8 cellular contexts compared by ENCODE assay signal in genomic region chr16:19071811-19072777, GRCh38. TPM values are rescaled to one million over a fixed set of nuclear protein-coding genes. Genes with fewer than 3 reads are reported as not detected.
DNase-seq lines count a peak whose midpoint lies in the region; ATAC-seq, FAIRE-seq and TF ChIP-seq lines count a peak whose summit lies in the region.

No MANE protein-coding gene starts in this region.

- H3K79me2 ChIP-seq in DND-41 (ENCODE audit: insufficient read depth, low read length): peaks cover 14% of the 10 kb centered on the region

- no peak for FAIRE-seq in GM12892 (lab: Jason Lieb, UNC)

- peaks cover 22% of the 10 kb centered on the region for H3K36me3 ChIP-seq in DND-41 (ENCODE audit: insufficient read depth, low read length)
- peaks cover 0 to 38% of the 10 kb centered on the region in 2 donors for H3K36me3 ChIP-seq in left lung
- H3K36me3 ChIP-seq in aorta (ENCODE audit: control insufficient read depth in 1 of 2, insufficient read depth in 2 of 2, low read length in 1 of 2): no peaks in the 10 kb centered on the region

- H3K27ac ChIP-seq in DND-41 (ENCODE audit: low read length) (no peak overlapping the region), left lung (no peak overlapping the region), aorta (ENCODE audit: low read depth in 1 of 2, low read length in 2 of 2) (no peak overlapping the region)

- peak; percentile 56 for DNase-seq in DND-41
- DNase-seq in Kasumi-1 (lab: John Stamatoyannopoulos, UW): peak; percentile 34 to 44
- peak; percentile 57 for DNase-seq in UCSD-AML1 (lab: John Stamatoyannopoulos, UW; ENCODE audit: unreplicated experiment)
- DNase-seq in central memory CD4-positive, alpha-beta T cell: peak; percentile 26
- peak in 1 of 2 donors; percentile 45 for DNase-seq in left lung
- peak; percentile 78 for DNase-seq in stimulated activated CD8-positive, alpha-beta memory T cell treated with anti-CD3 and anti-CD28 coated beads, Interleukin-4, amount 100 ng/mL, for 48 hours
- DNase-seq in GM12892 (ENCODE audit: insufficient read length): no peak
- DNase-seq in aorta: no peak

- H4K20me1 ChIP-seq in DND-41 (ENCODE audit: insufficient read depth, low read length): no peaks in the 10 kb centered on the region

- no peaks in the 10 kb centered on the region for H3K27me3 ChIP-seq in DND-41 (ENCODE audit: insufficient read depth, low read length, poor library complexity)
- H3K27me3 ChIP-seq in left lung: no peaks in the 10 kb centered on the region
- H3K27me3 ChIP-seq in aorta (ENCODE audit: control insufficient read depth in 1 of 2, insufficient read depth in 2 of 2, low read length in 1 of 2): no peaks in the 10 kb centered on the region

- 80 to 84% methylated on average over 21 of the region's 21 CpGs for WGBS in aorta, 2 donors

- no peaks in the 10 kb centered on the region for H3K9me3 ChIP-seq in DND-41 (ENCODE audit: insufficient read depth, low read length, severe bottlenecking)
- no peaks in the 10 kb centered on the region for H3K9me3 ChIP-seq in left lung
- H3K9me3 ChIP-seq in aorta (ENCODE audit: control insufficient read depth, low read length): no peaks in the 10 kb centered on the region

- 0 out of 3 replicates have a peak, but pooled peaks have one; percentile 13 for ATAC-seq in DND-41 (ENCODE audit: insufficient read depth, low read depth)
- peak; percentile 30 for ATAC-seq in left lung
- no peak for ATAC-seq in aorta (ENCODE audit: low FRiP score)

- no peak overlapping the region for H3K4me3 ChIP-seq in DND-41 (ENCODE audit: low read depth in 1 of 2, low read length in 2 of 2)
- H3K4me3 ChIP-seq in left lung: no peak overlapping the region
- no peak overlapping the region for H3K4me3 ChIP-seq in aorta (ENCODE audit: low read length in 2 of 2)

- no peak for TF ChIP-seq POLR2A in GM12892 (IDR thresholded peaks at IDR 0.05; ENCODE audit: low read depth, low read length)

- H3K9ac ChIP-seq in DND-41 (ENCODE audit: low read depth, low read length): no peak overlapping the region

- no peak overlapping the region for H3K4me2 ChIP-seq in DND-41 (ENCODE audit: insufficient read depth, low read length)

- peaks cover 17% of the 10 kb centered on the region for H3K4me1 ChIP-seq in DND-41 (ENCODE audit: insufficient read depth, low read length)
- H3K4me1 ChIP-seq in left lung: peaks cover 0 to 26% of the 10 kb centered on the region in 2 donors
- H3K4me1 ChIP-seq in aorta (ENCODE audit: control insufficient read depth in 1 of 2, insufficient read depth in 2 of 2, low read length in 2 of 2): no peaks in the 10 kb centered on the region

- TF ChIP-seq CTCF in DND-41 (IDR thresholded peaks at IDR 0.05; ENCODE audit: borderline replicate concordance, extremely low read depth, low read length, poor library complexity, severe bottlenecking): peak; percentile 76
- TF ChIP-seq CTCF in left lung (IDR thresholded peaks at IDR 0.05): peak; percentile 48 to 79

- no peak overlapping the region for H2AFZ ChIP-seq in DND-41 (ENCODE audit: low read depth, low read length)

- intact Hi-C loops in left lung (cut with DNase I) (no loop called here), aorta (cut with DNase I) (no loop called here)

RNA-seq across cellular contexts. Expression of gene COQ7, which starts 4.7 kb away (rescaled TPM):
- total RNA-seq in left lung (10 to 100 TPM; 15.1 to 16.4 TPM), aorta (10 to 100 TPM; 18.7 to 19.2 TPM)
- 11.4 TPM for polyA plus RNA-seq in GM12892 (2012; ENCODE audit: missing spikeins)
- 10 to 100 TPM; 12.2 to 16.8 TPM for polyA plus RNA-seq in aorta

RNA-seq across cellular contexts. Expression of gene ITPRIPL2, which starts 41.7 kb away (rescaled TPM):
- total RNA-seq in left lung (10 to 100 TPM; 67.6 to 82.7 TPM), aorta (10 to 100 TPM; 71.5 to 88.9 TPM)
- 1.7 TPM for polyA plus RNA-seq in GM12892 (2012; ENCODE audit: missing spikeins)
- 10 to 100 TPM; 15.7 to 19.1 TPM for polyA plus RNA-seq in aorta

Comparison
In these comparisons a context has a peak if more than half of its experiments do, and no peak if none do; other contexts are left out.
1. DNase-seq: peak in DND-41 (single experiment), Kasumi-1 (2 of 2), UCSD-AML1 (single experiment), central memory CD4-positive, alpha-beta T cell (single experiment) and stimulated activated CD8-positive, alpha-beta memory T cell treated with anti-CD3 and anti-CD28 coated beads, Interleukin-4, amount 100 ng/mL, for 48 hours (single experiment); none in GM12892 (single experiment) and aorta (0 of 2).